In genomic region chr6:150004783-150005717, GRCh38 we compare ENCODE assay signal across 8 cellular contexts. TPM values are rescaled to one million over a fixed set of nuclear protein-coding genes. Genes with fewer than 3 reads are reported as not detected.
DNase-seq lines count a peak whose midpoint lies in the region; TF ChIP-seq lines count a peak whose summit lies in the region.

No MANE protein-coding gene starts in this region.

- DNase-seq in GDM1 (lab: John Stamatoyannopoulos, UW) (peak; percentile 79), HEK293T (ENCODE audit: extremely low spot score) (peak; percentile 99), MV-4-11 (lab: John Stamatoyannopoulos, UW) (peak; percentile 71), SK-N-DZ (ENCODE audit: low spot score) (peak; percentile 86), glomerular visceral epithelial cell (ENCODE audit: extremely low spot score) (peak; percentile 91), occipital lobe (lab: John Stamatoyannopoulos, UW) (peak; percentile 68), superior temporal gyrus (ENCODE audit: extremely low spot score) (peak; percentile 70)
- DNase-seq in activated naive CD4-positive, alpha-beta T cell treated with anti-CD3 and anti-CD28 coated beads, Interleukin-2, amount 10 ng/mL, durations not matched to agents 7 days and 5 days, result peak; percentile 96

- peak overlapping the region; percentile 92 for H3K27ac Mint-ChIP-seq in activated naive CD4-positive, alpha-beta T cell treated with anti-CD3 and anti-CD28 coated beads, Interleukin-2, amount 10 ng/mL, durations not matched to agents 7 days and 5 days

- peaks cover 3% of the 10 kb centered on the region for H3K36me3 Mint-ChIP-seq in activated naive CD4-positive, alpha-beta T cell treated with anti-CD3 and anti-CD28 coated beads, Interleukin-2, amount 10 ng/mL, durations not matched to agents 7 days and 5 days

- peaks cover 3% of the 10 kb centered on the region for H3K9me3 Mint-ChIP-seq in activated naive CD4-positive, alpha-beta T cell treated with anti-CD3 and anti-CD28 coated beads, Interleukin-2, amount 10 ng/mL, durations not matched to agents 7 days and 5 days

- CTCF ChIA-PET in HEK293T (lab: Yijun Ruan, JAX), result interaction anchor here (0.8 kb wide), 1 partner anchor 66 kb away, joined by 3 read pairs; no protein-coding TSS in a partner anchor
- CTCF ChIA-PET in activated naive CD4-positive, alpha-beta T cell treated with anti-CD3 and anti-CD28 coated beads, Interleukin-2, amount 10 ng/mL, durations not matched to agents 7 days and 5 days (lab: Charles Lee), result no interaction called here

- H3K4me3 Mint-ChIP-seq in activated naive CD4-positive, alpha-beta T cell treated with anti-CD3 and anti-CD28 coated beads, Interleukin-2, amount 10 ng/mL, durations not matched to agents 7 days and 5 days, result peak overlapping the region; percentile 90

- POLR2A ChIA-PET in HEK293T (lab: Yijun Ruan, JAX), result no interaction called here

- peaks cover 75% of the 10 kb centered on the region for H3K27me3 Mint-ChIP-seq in activated naive CD4-positive, alpha-beta T cell treated with anti-CD3 and anti-CD28 coated beads, Interleukin-2, amount 10 ng/mL, durations not matched to agents 7 days and 5 days

- H3K4me1 Mint-ChIP-seq in activated naive CD4-positive, alpha-beta T cell treated with anti-CD3 and anti-CD28 coated beads, Interleukin-2, amount 10 ng/mL, durations not matched to agents 7 days and 5 days, result peaks cover 61% of the 10 kb centered on the region

TF ChIP-seq in HEK293T, 16 proteins besides CTCF, POLR2A, EP300 and RAD21:
- TF ChIP-seq SUZ12 (IDR thresholded peaks at IDR 0.05) (no peak), L3MBTL2 (conservative IDR thresholded peaks at IDR 0.05) (peak; percentile 79)

RNA-seq across cellular contexts. Expression of gene RAET1L, which starts 20.3 kb away (rescaled TPM):
- polyA plus RNA-seq in SK-N-DZ (2014; cell fraction: cytosol; rRNA removed), result not detected in 2 replicates
- not detected in 2 replicates for polyA plus RNA-seq in SK-N-DZ (2014; cell fraction: nucleus; rRNA removed)
- total RNA-seq in occipital lobe, result 0.62 TPM

RNA-seq across cellular contexts. Expression of gene ULBP1, which starts 41.3 kb away (rescaled TPM):
- 0.40 and 0.60 TPM in 2 replicates for polyA plus RNA-seq in SK-N-DZ (2014; cell fraction: cytosol; rRNA removed)
- 0.64 and 0.92 TPM in 2 replicates for polyA plus RNA-seq in SK-N-DZ (2014; cell fraction: nucleus; rRNA removed)
- 3.9 TPM for total RNA-seq in occipital lobe

Comparison
In these comparisons a context has a peak if more than half of its experiments do, and no peak if none do; other contexts are left out.
1. Peak in every context shown above with its lines: DNase-seq.